8 cellular contexts compared by ENCODE assay signal in genomic region chr2:63888490-63889402, GRCh38. TPM values are rescaled to one million over a fixed set of nuclear protein-coding genes. Genes with fewer than 3 reads are reported as not detected.
DNase-seq lines count a peak whose midpoint lies in the region; ATAC-seq and TF ChIP-seq lines count a peak whose summit lies in the region.

No MANE protein-coding gene starts in this region.

- TF ChIP-seq POLR2A in suprapubic skin (IDR thresholded peaks at IDR 0.05): no peak

- H3K27ac Mint-ChIP-seq in natural killer cell: peak overlapping the region; percentile 2 to 61
- no peak overlapping the region for H3K27ac Mint-ChIP-seq in natural killer cell treated with Interleukin-12 subunit alpha and Interleukin-12 subunit beta and Interleukin-15 and Interleukin-18, amount 100 ng/mL, for 72 hours

- no peak for TF ChIP-seq EP300 in suprapubic skin (IDR thresholded peaks at IDR 0.05)

- TF ChIP-seq CTCF in natural killer cell (IDR thresholded peaks at IDR 0.05) (peak; percentile 74), suprapubic skin (IDR thresholded peaks at IDR 0.05) (peak; percentile 53 to 70)

- peak; percentile 57 to 89 (median 69) for ATAC-seq in natural killer cell
- ATAC-seq in natural killer cell treated with Interleukin-12 subunit alpha and Interleukin-12 subunit beta and Interleukin-15 and Interleukin-18, amount 100 ng/mL, for 72 hours: no peak
- peak; percentile 75 for ATAC-seq in HG02642 (IDR thresholded peaks at IDR 0.05; ENCODE audit: poor library complexity, unreplicated experiment)
- ATAC-seq in activated CD4-positive, CD25-positive, alpha-beta regulatory T cell treated with anti-CD3 and anti-CD28 coated beads, Interleukin-2, amount 50 U/mL, for 24 hours: peak; percentile 60 to 62

- intact Hi-C loops in natural killer cell (cut with micrococcal nuclease): loop anchor here (1.0 to 2.0 kb wide), 2 partner anchors 196 to 300 kb away; partner anchors contain the start of genes MDH1 and WDPCP

- peaks cover 25% of the 10 kb centered on the region for H3K36me3 Mint-ChIP-seq in natural killer cell
- peaks cover 17% of the 10 kb centered on the region for H3K36me3 Mint-ChIP-seq in natural killer cell treated with Interleukin-12 subunit alpha and Interleukin-12 subunit beta and Interleukin-15 and Interleukin-18, amount 100 ng/mL, for 72 hours

- peaks cover 4% of the 10 kb centered on the region for H3K4me1 ChIP-seq in suprapubic skin

- DNase-seq in natural killer cell (peak; percentile 27), NCI-H2107 (lab: John Stamatoyannopoulos, UW) (peak; percentile 34), midbrain (lab: John Stamatoyannopoulos, UW) (peak; percentile 60), suprapubic skin (ENCODE audit: low spot score in 2 of 2) (no peak)
- no peak for DNase-seq in natural killer cell treated with Interleukin-12 subunit alpha and Interleukin-12 subunit beta and Interleukin-15 and Interleukin-18, amount 100 ng/mL, for 72 hours (ENCODE audit: low spot score)
- peak; percentile 4 for DNase-seq in effector CD4-positive, alpha-beta T cell

- H3K4me3 Mint-ChIP-seq in natural killer cell: no peak overlapping the region
- H3K4me3 Mint-ChIP-seq in natural killer cell treated with Interleukin-12 subunit alpha and Interleukin-12 subunit beta and Interleukin-15 and Interleukin-18, amount 100 ng/mL, for 72 hours: no peak overlapping the region

- H3K9me3 ChIP-seq in suprapubic skin: no peaks in the 10 kb centered on the region

- H3K27me3 Mint-ChIP-seq in natural killer cell (ENCODE audit: low read depth in 2 of 2): no peaks in the 10 kb centered on the region
- H3K27me3 Mint-ChIP-seq in natural killer cell treated with Interleukin-12 subunit alpha and Interleukin-12 subunit beta and Interleukin-15 and Interleukin-18, amount 100 ng/mL, for 72 hours: no peaks in the 10 kb centered on the region

- H3K9me3 Mint-ChIP-seq in natural killer cell: no peaks in the 10 kb centered on the region
- H3K9me3 Mint-ChIP-seq in natural killer cell treated with Interleukin-12 subunit alpha and Interleukin-12 subunit beta and Interleukin-15 and Interleukin-18, amount 100 ng/mL, for 72 hours: no peaks in the 10 kb centered on the region

- H3K27ac ChIP-seq in suprapubic skin: peak overlapping the region; percentile 29

- no peak overlapping the region for H3K4me3 ChIP-seq in suprapubic skin

- peaks cover 7 to 9% of the 10 kb centered on the region in 2 donors for H3K4me1 Mint-ChIP-seq in natural killer cell
- no peaks in the 10 kb centered on the region for H3K4me1 Mint-ChIP-seq in natural killer cell treated with Interleukin-12 subunit alpha and Interleukin-12 subunit beta and Interleukin-15 and Interleukin-18, amount 100 ng/mL, for 72 hours (ENCODE audit: low read depth in 2 of 2)

- WGBS in suprapubic skin: 88% methylated on average over 6 of the region's 6 CpGs

- peaks cover 79% of the 10 kb centered on the region for H3K36me3 ChIP-seq in suprapubic skin

- no peaks in the 10 kb centered on the region for H3K27me3 ChIP-seq in suprapubic skin

RNA-seq across cellular contexts. Expression of gene UGP2, which starts 47.0 kb away (rescaled TPM):
- total RNA-seq in natural killer cell (100 to 1,000 TPM; 100 to 117 (median 101) TPM), suprapubic skin (10 to 100 TPM; 60.1 to 84.9 (median 65.2) TPM)
- 10 to 100 TPM; 85.9 to 90.8 TPM for total RNA-seq in natural killer cell treated with Interleukin-12 subunit alpha and Interleukin-12 subunit beta and Interleukin-15 and Interleukin-18, amount 100 ng/mL, for 72 hours

Comparison
In these comparisons a context has a peak if more than half of its experiments do, and no peak if none do; other contexts are left out.
1. ATAC-seq: peak in natural killer cell (3 of 3), HG02642 (single experiment) and activated CD4-positive, CD25-positive, alpha-beta regulatory T cell treated with anti-CD3 and anti-CD28 coated beads, Interleukin-2, amount 50 U/mL, for 24 hours (2 of 2); none in natural killer cell treated with Interleukin-12 subunit alpha and Interleukin-12 subunit beta and Interleukin-15 and Interleukin-18, amount 100 ng/mL, for 72 hours (0 of 2).
2. DNase-seq: peak in natural killer cell (single experiment), NCI-H2107 (single experiment), effector CD4-positive, alpha-beta T cell (single experiment) and midbrain (single experiment); none in natural killer cell treated with Interleukin-12 subunit alpha and Interleukin-12 subunit beta and Interleukin-15 and Interleukin-18, amount 100 ng/mL, for 72 hours (single experiment) and suprapubic skin (0 of 2).
3. H3K27ac Mint-ChIP-seq: peak in natural killer cell (2 of 2); none in natural killer cell treated with Interleukin-12 subunit alpha and Interleukin-12 subunit beta and Interleukin-15 and Interleukin-18, amount 100 ng/mL, for 72 hours (0 of 2).